ENCODE assay signal across 13 cellular contexts in the genomic region with DNA sequence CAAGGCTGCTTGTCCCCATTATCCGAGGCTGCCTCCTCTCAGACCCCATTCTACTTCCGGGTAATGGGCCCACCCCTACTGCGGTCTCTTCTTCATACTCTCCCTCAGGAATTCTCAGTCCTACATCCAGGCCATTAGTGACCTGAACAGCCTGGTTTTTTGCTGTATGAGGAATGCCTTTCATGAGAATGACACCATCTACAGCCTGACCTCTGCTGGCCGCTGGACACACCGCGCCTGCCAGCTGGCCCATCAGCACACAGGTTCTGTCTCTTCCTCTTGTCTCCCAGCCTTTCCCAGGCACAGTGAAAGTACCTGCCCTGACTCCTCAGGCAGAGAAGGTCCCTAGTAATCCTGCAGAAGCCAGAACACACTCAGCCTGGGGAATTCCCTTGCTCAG. TPM values are rescaled to one million over a fixed set of nuclear protein-coding genes. Genes with fewer than 3 reads are reported as not detected.
DNase-seq lines count a peak whose midpoint lies in the region; ATAC-seq, FAIRE-seq and TF ChIP-seq lines count a peak whose summit lies in the region.
"Not testable (repeated sequence)": the region's sequence is repeated elsewhere in the genome, so short reads cannot be mapped to it uniquely, and the experiment has no call there.
"Had no signal": no experiment of that assay in that cellular context is flagged by ENCODE, and none has a peak within 500 bp of the region (broad histone marks: within the 10 kb centered on the region; RNA-seq: fewer than 3 reads in every experiment).

No MANE protein-coding gene starts in this region.

- not testable (repeated sequence) for FAIRE-seq in bronchial epithelial cell (lab: Jason Lieb, UNC)

- H3K27me3 ChIP-seq in bronchial epithelial cell (ENCODE audit: control insufficient read depth, insufficient read depth, low read length); foreskin keratinocyte; left lung: not testable (repeated sequence)

- H3K4me1 Mint-ChIP-seq in progenitor cell of endocrine pancreas (ENCODE audit: low read depth), result peaks cover 13% of the 10 kb centered on the region

- H3K27me3 Mint-ChIP-seq in progenitor cell of endocrine pancreas, result not testable (repeated sequence)

- not testable (repeated sequence) for H3K36me3 ChIP-seq in bronchial epithelial cell (ENCODE audit: control insufficient read depth, insufficient read depth, low read length); left lung

- H3K27ac Mint-ChIP-seq in progenitor cell of endocrine pancreas, result not testable (repeated sequence)

- not testable (repeated sequence) for H3K36me3 Mint-ChIP-seq in progenitor cell of endocrine pancreas (ENCODE audit: insufficient read depth)

- not testable (repeated sequence) for DNase-seq in AG09319 (ENCODE audit: extremely low read depth, low read depth); GM12864 (ENCODE audit: low read depth); bronchial epithelial cell (ENCODE audit: low read depth); left lung; progenitor cell of endocrine pancreas (ENCODE audit: low spot score, unreplicated experiment)
- DNase-seq in LHCN-M2 (ENCODE audit: low read depth) (peak; percentile 5), RPMI7951 (ENCODE audit: low read depth) (peak; percentile 24), foreskin keratinocyte (peak in 1 of 2 donors; percentile 8)

- H3K4me3 ChIP-seq in GM12864 (ENCODE audit: low read depth, low read length); bronchial epithelial cell (ENCODE audit: low read depth, low read length); left lung: not testable (repeated sequence)

- ATAC-seq in foreskin keratinocyte (peak; percentile 33), left lung (peak; percentile 85)

- not testable (repeated sequence) for H3K4me1 ChIP-seq in foreskin keratinocyte, left lung

- not testable (repeated sequence) for H3K4me3 Mint-ChIP-seq in progenitor cell of endocrine pancreas (ENCODE audit: low read depth)

- not testable (repeated sequence) for H3K27ac ChIP-seq in foreskin keratinocyte, left lung

- not testable (repeated sequence) for H3K9me3 Mint-ChIP-seq in progenitor cell of endocrine pancreas (ENCODE audit: low read depth)

- TF ChIP-seq CTCF in AG09319 (IDR thresholded peaks at IDR 0.05; ENCODE audit: low read depth, low read length), result peak; percentile 15; the same call in 1 of the 2 replicates
- peak; percentile 32 for TF ChIP-seq CTCF in GM12864 (IDR thresholded peaks at IDR 0.05; ENCODE audit: low read depth, low read length, missing control alignments)
- peak; percentile 53 for TF ChIP-seq CTCF in bronchial epithelial cell (IDR thresholded peaks at IDR 0.05; ENCODE audit: insufficient read depth, low read length, severe bottlenecking)
- TF ChIP-seq CTCF in foreskin keratinocyte (conservative IDR thresholded peaks at IDR 0.05), result peak; percentile 50
- TF ChIP-seq CTCF in left lung (IDR thresholded peaks at IDR 0.05), result peak; percentile 17 to 44
- peak; percentile 47 for TF ChIP-seq CTCF in progenitor cell of endocrine pancreas (IDR thresholded peaks at IDR 0.05; ENCODE audit: unreplicated experiment)

- intact Hi-C loops in left lung (cut with DNase I), result not testable (repeated sequence)

- not testable (repeated sequence) for H3K9me3 ChIP-seq in left lung

RNA-seq across cellular contexts. Expression of gene CYP4A22, which starts 6.4 kb away (rescaled TPM):
- total RNA-seq in LHCN-M2 (2014; rRNA removed) (not detected in 2 replicates), bronchial epithelial cell (not detected in 2 replicates), foreskin keratinocyte (not detected in 2 replicates), left lung (not detected), progenitor cell of endocrine pancreas (not detected in 2 replicates)
- not detected for polyA plus RNA-seq in LHCN-M2 (2012)
- not detected in 2 replicates for total RNA-seq in RPMI7951 (2014; rRNA removed; shearing (Covaris generic))
- not detected in 2 replicates for polyA plus RNA-seq in foreskin keratinocyte
- total RNA-seq: activated T-helper 17 cell treated with anti-CD3 and anti-CD28 coated beads, Interleukin-2, amount 50 U/mL, for 72 hours; frontal cortex; IMR-90; OCI-LY7; urinary bladder had no signal
- polyA plus RNA-seq: IMR-90, urinary bladder had no signal

RNA-seq across cellular contexts. Expression of gene PDZK1IP1, which starts 46.2 kb away (rescaled TPM):
- total RNA-seq in LHCN-M2 (2014; rRNA removed) (not detected in 2 replicates), bronchial epithelial cell (0.26 and 1.9 TPM in 2 replicates), foreskin keratinocyte (0.46 and 0.65 TPM in 2 replicates), left lung (10 to 100 TPM; 44.9 to 54.0 TPM), progenitor cell of endocrine pancreas (not detected in 2 replicates)
- not detected for polyA plus RNA-seq in LHCN-M2 (2012)
- total RNA-seq in RPMI7951 (2014; rRNA removed; shearing (Covaris generic)), result not detected in 2 replicates
- polyA plus RNA-seq in foreskin keratinocyte, result 0.66 and 0.85 TPM in 2 replicates
- total RNA-seq: activated T-helper 17 cell treated with anti-CD3 and anti-CD28 coated beads, Interleukin-2, amount 50 U/mL, for 72 hours; frontal cortex; IMR-90; OCI-LY7; urinary bladder had no signal
- polyA plus RNA-seq: IMR-90 had no signal

Comparison
In these comparisons a context has a peak if more than half of its experiments do, and no peak if none do; other contexts are left out.
1. RNA of gene PDZK1IP1, which starts 46.2 kb away (total RNA-seq): 44.9 to 54.0 TPM in left lung; 0.46 to 0.65 TPM in foreskin keratinocyte, 0.26 to 1.9 TPM in bronchial epithelial cell, not detected in progenitor cell of endocrine pancreas, not detected in LHCN-M2 and not detected in RPMI7951; every median in the first group is over 10 times any median in the second.
2. Peak in every context shown above with its lines, with median percentiles within 50 percentile points of each other: CTCF ChIP-seq.